8 cellular contexts compared by ENCODE assay signal in the genomic region with DNA sequence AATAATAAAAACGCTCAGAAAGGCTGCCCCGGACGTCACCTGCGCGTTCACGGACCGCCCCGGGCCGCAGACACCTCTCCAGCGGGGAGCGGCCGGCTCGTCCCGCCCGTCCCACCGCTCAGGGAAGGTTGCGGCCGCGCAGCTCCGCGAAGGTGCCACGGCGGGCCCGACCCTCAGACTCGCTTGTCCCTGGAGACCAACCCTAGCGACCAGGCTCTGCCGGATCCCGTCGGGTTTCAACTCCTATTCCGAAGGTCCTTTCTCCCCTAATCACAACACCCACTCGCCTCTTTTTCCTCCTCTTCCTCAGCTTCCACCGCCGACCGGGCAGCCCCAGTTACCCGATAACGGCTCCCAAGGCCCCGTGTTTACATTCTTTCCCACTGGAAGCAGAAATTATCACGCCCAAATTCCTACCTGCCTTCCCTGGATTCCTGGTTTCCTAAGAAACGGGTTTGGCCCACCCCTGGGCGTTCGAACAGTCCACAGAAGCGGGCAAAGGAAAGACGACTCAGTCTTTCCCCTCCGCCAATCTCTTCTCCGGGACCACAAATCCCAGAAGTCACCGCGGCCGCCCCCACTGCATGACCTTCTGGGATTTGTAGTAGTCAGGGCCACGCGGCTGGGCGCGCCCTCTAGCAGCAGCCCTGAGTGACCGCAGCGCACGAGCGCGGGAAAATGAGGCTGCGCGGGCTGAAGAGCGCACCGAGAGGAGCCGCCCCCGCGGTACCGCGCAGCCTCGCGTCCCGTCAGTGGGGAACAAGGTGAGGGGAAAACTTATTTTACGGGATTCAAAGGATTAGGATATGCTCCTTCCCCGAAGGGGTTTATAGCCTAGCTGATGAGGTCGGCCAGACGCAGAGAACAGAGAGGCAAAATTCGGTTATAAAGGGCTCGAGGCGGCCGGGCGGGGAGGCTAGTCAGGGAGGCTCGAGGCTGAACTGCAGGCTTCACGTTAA. TPM values are rescaled to one million over a fixed set of nuclear protein-coding genes. Genes with fewer than 3 reads are reported as not detected.
A peak's percentile ranks its signal among the peaks of the same experiment; 100 is the strongest.
DNase-seq lines count a peak whose midpoint lies in the region; ATAC-seq and TF ChIP-seq lines count a peak whose summit lies in the region.

TSS of gene TTC33 (minus strand) at position 555 of the 959 bp plus-strand sequence. CDS start 8,943 bp downstream, outside the sequence.

- H3K9me3 ChIP-seq in OCI-LY3 (ENCODE audit: insufficient read depth, low read length) (no peaks in the 10 kb centered on the region), mononuclear cell (ENCODE audit: low read depth, low read length) (no peaks in the 10 kb centered on the region)

- H3K4me2 ChIP-seq in OCI-LY3 (ENCODE audit: low read length), result peak within 1 kb of the TSS; percentile 89

- H2AFZ ChIP-seq in OCI-LY3 (ENCODE audit: low read depth, low read length), result peak within 1 kb of the TSS; percentile 96

- H3K36me3 ChIP-seq in OCI-LY3 (replicated peaks; ENCODE audit: low read depth, low read length), result peaks cover 2% of the 10 kb centered on the region

- peak; percentile 90 for DNase-seq in DMS114 treated with DMSO at 0.1 percent for 48 hours (lab: John Stamatoyannopoulos, UW; ENCODE audit: unreplicated experiment)
- DNase-seq in HuH-7.5 (ENCODE audit: low spot score), result peak; percentile 92
- peak; percentile 89 for DNase-seq in activated T-cell treated with anti-CD3 and anti-CD28 coated beads for 1 hour (ENCODE audit: low read depth)
- peak; percentile 97 for DNase-seq in epithelial cell of esophagus (ENCODE audit: low read depth)
- DNase-seq in stimulated activated CD8-positive, alpha-beta memory T cell treated with anti-CD3 and anti-CD28 coated beads, Interleukin-4, amount 100 ng/mL, for 1 hour (ENCODE audit: low read depth in 2 of 2, low spot score in 1 of 2), result peak; percentile 86 to 91

- TF ChIP-seq CTCF in OCI-LY3 (IDR thresholded peaks at IDR 0.05; ENCODE audit: low read depth, low read length) (peak; percentile 61), epithelial cell of esophagus (IDR thresholded peaks at IDR 0.05; ENCODE audit: insufficient read depth, low read depth, low read length, missing control alignments) (peak; percentile 51)

- peak within 1 kb of the TSS; percentile 98 for H3K9ac ChIP-seq in OCI-LY3 (ENCODE audit: low read length)

- no peaks in the 10 kb centered on the region; the same call in 1 of the 2 replicates for H4K20me1 ChIP-seq in OCI-LY3 (ENCODE audit: insufficient read depth, low read length)

- ATAC-seq in GM21526 (IDR thresholded peaks at IDR 0.05; ENCODE audit: low FRiP score, unreplicated experiment), result peak; percentile 90

- H3K27me3 ChIP-seq in OCI-LY3 (ENCODE audit: low read depth, low read length), result no peaks in the 10 kb centered on the region
- H3K27me3 ChIP-seq in mononuclear cell (ENCODE audit: insufficient read depth, low read length), result no peaks in the 10 kb centered on the region

- H3K79me2 ChIP-seq in OCI-LY3 (ENCODE audit: low read length), result peaks cover 29% of the 10 kb centered on the region

- peaks cover 12% of the 10 kb centered on the region for H3K4me1 ChIP-seq in OCI-LY3 (ENCODE audit: low read length)
- peaks cover 16% of the 10 kb centered on the region for H3K4me1 ChIP-seq in mononuclear cell (ENCODE audit: insufficient read depth, low read length)

- peak within 1 kb of the TSS; percentile 65 for H3K27ac ChIP-seq in OCI-LY3 (ENCODE audit: low read length)

- H3K4me3 ChIP-seq in OCI-LY3 (ENCODE audit: low read length), result peak within 1 kb of the TSS; percentile 100
- peak within 1 kb of the TSS; percentile 91 for H3K4me3 ChIP-seq in epithelial cell of esophagus (ENCODE audit: low read length)
- peak within 1 kb of the TSS; percentile 97 for H3K4me3 ChIP-seq in mononuclear cell (ENCODE audit: low read length)

RNA-seq across cellular contexts. Expression of gene TTC33, which starts in this region (rescaled TPM):
- 15.4 TPM for total RNA-seq in mononuclear cell

Comparison
In these comparisons a context has a peak if more than half of its experiments do, and no peak if none do; other contexts are left out.
1. Peak in every context shown above with its lines: DNase-seq, ATAC-seq, H3K4me3 ChIP-seq and H3K27ac ChIP-seq.